In the genomic region with DNA sequence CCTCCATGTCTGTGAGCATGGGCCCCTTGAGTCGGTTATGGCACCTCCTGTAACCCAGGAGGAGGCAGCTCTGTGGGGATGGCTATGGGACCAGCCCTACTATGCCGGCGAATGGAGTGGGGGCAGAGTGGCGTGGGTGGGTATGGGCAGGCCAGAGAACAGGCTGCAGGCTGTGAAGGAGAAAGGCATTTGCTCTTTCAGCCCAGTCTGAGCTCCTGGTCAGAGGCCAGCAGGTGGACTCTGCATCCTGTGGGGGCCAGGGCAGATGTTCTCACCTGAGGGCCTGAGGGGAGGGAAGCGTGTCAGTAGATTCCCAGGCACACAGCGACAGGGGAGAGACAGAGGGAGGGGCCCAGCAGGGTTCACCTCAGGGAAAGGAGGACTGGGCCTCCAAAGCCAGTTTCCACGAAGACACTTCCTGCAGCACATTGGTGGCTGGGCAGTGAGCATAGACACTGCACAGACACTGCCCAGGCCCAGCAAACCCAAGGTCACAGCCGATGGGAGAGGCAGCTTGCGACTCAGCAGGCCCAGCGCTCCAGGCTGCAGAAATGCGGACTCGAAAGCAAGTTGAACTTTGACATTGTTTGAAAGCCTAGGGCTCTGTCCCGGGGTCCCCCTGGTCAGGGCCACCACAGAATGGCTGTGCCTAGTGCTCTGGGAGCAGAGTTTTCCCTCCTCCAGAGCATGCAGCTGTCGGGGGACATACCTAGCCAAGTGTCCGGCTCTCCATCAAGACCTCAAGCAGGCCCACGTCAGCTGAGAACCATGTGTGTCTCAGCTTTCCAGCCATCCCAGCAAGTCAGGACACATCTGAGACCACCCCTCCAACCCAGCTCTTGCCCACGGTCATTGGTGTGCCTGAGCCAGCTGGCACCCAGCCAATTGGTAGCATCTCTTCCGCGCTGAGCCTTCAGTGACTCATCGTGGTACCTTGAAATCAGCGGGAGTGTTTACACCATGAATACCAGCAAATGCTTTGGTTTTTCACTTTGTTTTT, we compare ENCODE assay signal across 2 cellular contexts.
A peak's percentile ranks its signal among the peaks of the same experiment; 100 is the strongest.
TF ChIP-seq lines count a peak whose summit lies in the region.

No MANE protein-coding gene starts in this region.

TF ChIP-seq in IMR-90, 13 proteins besides CTCF, POLR2A, EP300 and RAD21 (continued from another document):
- TF ChIP-seq ELK1 (IDR thresholded peaks at IDR 0.05; ENCODE audit: borderline replicate concordance, low read depth, low read length) (no peak), FOS (IDR thresholded peaks at IDR 0.05; ENCODE audit: low read depth, low read length) (peak; percentile 93), RFX5 (IDR thresholded peaks at IDR 0.05; ENCODE audit: low read depth, low read length) (no peak)

TF ChIP-seq in WTC11, 78 proteins besides CTCF, POLR2A, EP300 and RAD21:
- TF ChIP-seq, protein P1, sequence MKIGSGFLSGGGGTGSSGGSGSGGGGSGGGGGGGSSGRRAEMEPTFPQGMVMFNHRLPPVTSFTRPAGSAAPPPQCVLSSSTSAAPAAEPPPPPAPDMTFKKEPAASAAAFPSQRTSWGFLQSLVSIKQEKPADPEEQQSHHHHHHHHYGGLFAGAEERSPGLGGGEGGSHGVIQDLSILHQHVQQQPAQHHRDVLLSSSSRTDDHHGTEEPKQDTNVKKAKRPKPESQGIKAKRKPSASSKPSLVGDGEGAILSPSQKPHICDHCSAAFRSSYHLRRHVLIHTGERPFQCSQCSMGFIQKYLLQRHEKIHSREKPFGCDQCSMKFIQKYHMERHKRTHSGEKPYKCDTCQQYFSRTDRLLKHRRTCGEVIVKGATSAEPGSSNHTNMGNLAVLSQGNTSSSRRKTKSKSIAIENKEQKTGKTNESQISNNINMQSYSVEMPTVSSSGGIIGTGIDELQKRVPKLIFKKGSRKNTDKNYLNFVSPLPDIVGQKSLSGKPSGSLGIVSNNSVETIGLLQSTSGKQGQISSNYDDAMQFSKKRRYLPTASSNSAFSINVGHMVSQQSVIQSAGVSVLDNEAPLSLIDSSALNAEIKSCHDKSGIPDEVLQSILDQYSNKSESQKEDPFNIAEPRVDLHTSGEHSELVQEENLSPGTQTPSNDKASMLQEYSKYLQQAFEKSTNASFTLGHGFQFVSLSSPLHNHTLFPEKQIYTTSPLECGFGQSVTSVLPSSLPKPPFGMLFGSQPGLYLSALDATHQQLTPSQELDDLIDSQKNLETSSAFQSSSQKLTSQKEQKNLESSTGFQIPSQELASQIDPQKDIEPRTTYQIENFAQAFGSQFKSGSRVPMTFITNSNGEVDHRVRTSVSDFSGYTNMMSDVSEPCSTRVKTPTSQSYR (CRISPR knock-in tag; IDR thresholded peaks at IDR 0.05): no peak
- TF ChIP-seq GABPB1 (CRISPR knock-in tag; IDR thresholded peaks at IDR 0.05) (peak; percentile 69), EMX1 (CRISPR knock-in tag; IDR thresholded peaks at IDR 0.05) (no peak), HMGA2 (CRISPR knock-in tag; IDR thresholded peaks at IDR 0.05) (no peak), KAT7 (CRISPR knock-in tag; IDR thresholded peaks at IDR 0.05; ENCODE audit: borderline replicate concordance) (no peak)
- TF ChIP-seq, protein P2, sequence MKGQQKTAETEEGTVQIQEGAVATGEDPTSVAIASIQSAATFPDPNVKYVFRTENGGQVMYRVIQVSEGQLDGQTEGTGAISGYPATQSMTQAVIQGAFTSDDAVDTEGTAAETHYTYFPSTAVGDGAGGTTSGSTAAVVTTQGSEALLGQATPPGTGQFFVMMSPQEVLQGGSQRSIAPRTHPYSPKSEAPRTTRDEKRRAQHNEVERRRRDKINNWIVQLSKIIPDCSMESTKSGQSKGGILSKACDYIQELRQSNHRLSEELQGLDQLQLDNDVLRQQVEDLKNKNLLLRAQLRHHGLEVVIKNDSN (CRISPR knock-in tag; IDR thresholded peaks at IDR 0.05): no peak
- TF ChIP-seq, protein P3, sequence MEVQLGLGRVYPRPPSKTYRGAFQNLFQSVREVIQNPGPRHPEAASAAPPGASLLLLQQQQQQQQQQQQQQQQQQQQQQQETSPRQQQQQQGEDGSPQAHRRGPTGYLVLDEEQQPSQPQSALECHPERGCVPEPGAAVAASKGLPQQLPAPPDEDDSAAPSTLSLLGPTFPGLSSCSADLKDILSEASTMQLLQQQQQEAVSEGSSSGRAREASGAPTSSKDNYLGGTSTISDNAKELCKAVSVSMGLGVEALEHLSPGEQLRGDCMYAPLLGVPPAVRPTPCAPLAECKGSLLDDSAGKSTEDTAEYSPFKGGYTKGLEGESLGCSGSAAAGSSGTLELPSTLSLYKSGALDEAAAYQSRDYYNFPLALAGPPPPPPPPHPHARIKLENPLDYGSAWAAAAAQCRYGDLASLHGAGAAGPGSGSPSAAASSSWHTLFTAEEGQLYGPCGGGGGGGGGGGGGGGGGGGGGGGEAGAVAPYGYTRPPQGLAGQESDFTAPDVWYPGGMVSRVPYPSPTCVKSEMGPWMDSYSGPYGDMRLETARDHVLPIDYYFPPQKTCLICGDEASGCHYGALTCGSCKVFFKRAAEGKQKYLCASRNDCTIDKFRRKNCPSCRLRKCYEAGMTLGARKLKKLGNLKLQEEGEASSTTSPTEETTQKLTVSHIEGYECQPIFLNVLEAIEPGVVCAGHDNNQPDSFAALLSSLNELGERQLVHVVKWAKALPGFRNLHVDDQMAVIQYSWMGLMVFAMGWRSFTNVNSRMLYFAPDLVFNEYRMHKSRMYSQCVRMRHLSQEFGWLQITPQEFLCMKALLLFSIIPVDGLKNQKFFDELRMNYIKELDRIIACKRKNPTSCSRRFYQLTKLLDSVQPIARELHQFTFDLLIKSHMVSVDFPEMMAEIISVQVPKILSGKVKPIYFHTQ (CRISPR knock-in tag; IDR thresholded peaks at IDR 0.05): no peak
